In genomic region chr12:124581792-124582424, GRCh38 we compare ENCODE assay signal across 18 cellular contexts. TPM values are rescaled to one million over a fixed set of nuclear protein-coding genes. Genes with fewer than 3 reads are reported as not detected.
DNase-seq lines count a peak whose midpoint lies in the region; ATAC-seq, FAIRE-seq and TF ChIP-seq lines count a peak whose summit lies in the region.
"Had no signal": no experiment of that assay in that cellular context is flagged by ENCODE, and none has a peak within 500 bp of the region (broad histone marks: within the 10 kb centered on the region; RNA-seq: fewer than 3 reads in every experiment).

No MANE protein-coding gene starts in this region.

- no peak overlapping the region for H3K4me3 Mint-ChIP-seq in nephron
- H3K4me3 Mint-ChIP-seq: natural killer cell, WTC11 had no signal

- H3K36me3 ChIP-seq in Panc1 (ENCODE audit: control insufficient read depth, insufficient read depth, low read length) (no peaks in the 10 kb centered on the region), heart left ventricle (no peaks in the 10 kb centered on the region)
- H3K36me3 ChIP-seq: adrenal gland had no signal

- peaks cover 11% of the 10 kb centered on the region for H3K9me3 Mint-ChIP-seq in nephron
- H3K9me3 Mint-ChIP-seq: natural killer cell had no signal

- ATAC-seq in Panc1 (peak; percentile 63), heart left ventricle (peak; percentile 60 to 80 (median 70)), HG03159 (IDR thresholded peaks at IDR 0.05; ENCODE audit: unreplicated experiment) (no peak), GM21381 (IDR thresholded peaks at IDR 0.05; ENCODE audit: unreplicated experiment) (no peak)
- ATAC-seq: natural killer cell, WTC11 had no signal

- peak; percentile 39 for DNase-seq in GDM1 (lab: John Stamatoyannopoulos, UW)
- DNase-seq in Panc1 (ENCODE audit: low read depth, low spot score) = no peak
- DNase-seq in heart left ventricle = peak in 2 of 5 donors; percentile 41 to 73
- DNase-seq in GM19240 (ENCODE audit: insufficient read length, low spot score) = no peak
- DNase-seq in RCC 7860 (ENCODE audit: low spot score) = no peak
- DNase-seq: activated CD8-positive, alpha-beta memory T cell treated with anti-CD3 and anti-CD28 coated beads for 24 hours; GF-D8; H7; natural killer cell; NCI-H1694 treated with DMSO at 0.1 percent for 48 hours; NCI-H510A treated with DMSO at 0.1 percent for 48 hours had no signal

- TF ChIP-seq CTCF in Panc1 (IDR thresholded peaks at IDR 0.05) (no peak), heart left ventricle (IDR thresholded peaks at IDR 0.05) (no peak), nephron (IDR thresholded peaks at IDR 0.05; ENCODE audit: unreplicated experiment in 3 of 3) (no peak)

- peaks cover 11% of the 10 kb centered on the region for H3K27me3 Mint-ChIP-seq in nephron (ENCODE audit: low read depth)

- POLR2A ChIA-PET in Panc1 (lab: Charles Lee) = no interaction called here

- 38 to 52% (median 49%) methylated on average over 9 of the region's 9 CpGs for WGBS in heart left ventricle, 4 donors

- FAIRE-seq in RCC 7860 (lab: Jason Lieb, UNC) = no peak
- FAIRE-seq: D721Med, endometrium had no signal

- in situ Hi-C loops in Panc1 (cut with HindIII; ENCODE audit: low pct_unique_long_range_greater_than_20kb, low sequenced_read_pairs) = no loop called here

- H3K4me1 ChIP-seq in Panc1 (ENCODE audit: control insufficient read depth, insufficient read depth, low read length) (no peaks in the 10 kb centered on the region), heart left ventricle (peaks cover 0 to 11% (median 7%) of the 10 kb centered on the region in 12 donors)

- H3K9me3 ChIP-seq in Panc1 (ENCODE audit: control insufficient read depth, insufficient read depth, low read depth, low read length) = no peaks in the 10 kb centered on the region; the same call in 1 of the 2 replicates
- H3K9me3 ChIP-seq in heart left ventricle = peaks cover 0 to 9% (median under 1%) of the 10 kb centered on the region in 12 donors
- H3K9me3 ChIP-seq: adrenal gland had no signal

- peak overlapping the region in 2 of 3 experiments; percentile 15 to 53 for H3K27ac Mint-ChIP-seq in nephron
- H3K27ac Mint-ChIP-seq: natural killer cell, WTC11 had no signal

- H3K36me3 Mint-ChIP-seq in nephron (ENCODE audit: low read depth) = peaks cover 4% of the 10 kb centered on the region
- H3K36me3 Mint-ChIP-seq: natural killer cell had no signal

- H3K27ac ChIP-seq in Panc1 (ENCODE audit: low read length) (no peak overlapping the region; the same call in 1 of the 2 replicates), heart left ventricle (peak overlapping the region in 4 of 12 donors; percentile 12 to 52 (median 29))

- H3K4me3 ChIP-seq in Panc1 (ENCODE audit: low read depth in 2 of 2, low read length in 2 of 2) (no peak overlapping the region), heart left ventricle (no peak overlapping the region)
- H3K4me3 ChIP-seq: adrenal gland had no signal

- intact Hi-C loops in Panc1 (cut with micrococcal nuclease; ENCODE audit: unreplicated experiment) (no loop called here), heart left ventricle (cut with DNase I) (loop anchor here in 1 of 10 donors (10.0 kb wide), 1 partner anchor 73 kb away; no protein-coding TSS in a partner anchor)

- BruUV-seq in Panc1 (replicated peaks; lab: Mats Ljungman, UMichigan) = no TSS peak

- H3K4me1 Mint-ChIP-seq in nephron = peaks cover 16% of the 10 kb centered on the region

- H3K27me3 ChIP-seq in Panc1 (ENCODE audit: control insufficient read depth, insufficient read depth, low read length) (no peaks in the 10 kb centered on the region), heart left ventricle (no peaks in the 10 kb centered on the region)
- H3K27me3 ChIP-seq: adrenal gland had no signal

- CTCF ChIA-PET in Panc1 (lab: Charles Lee) = no interaction called here

- no peak for TF ChIP-seq POLR2A in heart left ventricle (IDR thresholded peaks at IDR 0.05)

RNA-seq across cellular contexts. Expression of gene NCOR2, which starts 14.5 kb away (rescaled TPM):
- 461 TPM for total RNA-seq in Panc1 (2021; ENCODE audit: unreplicated experiment)
- polyA plus RNA-seq in Panc1 (2012; ENCODE audit: insufficient read length) = 441 TPM
- total RNA-seq in heart left ventricle = 100 to 1,000 TPM in 8 of 9 donors, 10 to 100 TPM in 1; 66.9 to 184 (median 132) TPM
- polyA plus RNA-seq in heart left ventricle = 10 to 100 TPM; 62.1 to 67.0 TPM

Comparison
In these comparisons a context has a peak if more than half of its experiments do, and no peak if none do; other contexts are left out.
1. ATAC-seq: peak in Panc1 (single experiment) and heart left ventricle (4 of 4); none in HG03159 (single experiment) and GM21381 (single experiment).